In genomic region chr9:68530618-68531017, GRCh38 we compare ENCODE assay signal across 12 cellular contexts. TPM values are rescaled to one million over a fixed set of nuclear protein-coding genes. Genes with fewer than 3 reads are reported as not detected.
DNase-seq lines count a peak whose midpoint lies in the region; ATAC-seq, FAIRE-seq and TF ChIP-seq lines count a peak whose summit lies in the region.
"Had no signal": no experiment of that assay in that cellular context is flagged by ENCODE, and none has a peak within 500 bp of the region (broad histone marks: within the 10 kb centered on the region; RNA-seq: fewer than 3 reads in every experiment).

No MANE protein-coding gene starts in this region.

- H3K36me3 Mint-ChIP-seq in activated T-helper 17 cell treated with anti-CD3 and anti-CD28 coated beads, Interleukin-2, amount 50 U/mL, for 72 hours (ENCODE audit: low read depth) = no peaks in the 10 kb centered on the region

- peaks cover 0 to 3% of the 10 kb centered on the region in 2 donors for H3K4me1 ChIP-seq in small intestine (ENCODE audit: control insufficient read depth in 2 of 2, insufficient read depth in 1 of 2, low read depth in 1 of 2, low read length in 1 of 2)

- WGBS in small intestine, 3 donors = 15 to 36% (median 29%) methylated on average over 7 of the region's 7 CpGs

- peak overlapping the region; percentile 65 to 83 for H3K27ac ChIP-seq in coronary artery
- H3K27ac ChIP-seq in small intestine (ENCODE audit: low read depth in 1 of 2, low read length in 1 of 2) = no peak overlapping the region

- intact Hi-C loops in left colon (cut with DNase I, micrococcal nuclease) = no loop called here

- peaks cover 9% of the 10 kb centered on the region for H3K27me3 Mint-ChIP-seq in activated T-helper 17 cell treated with anti-CD3 and anti-CD28 coated beads, Interleukin-2, amount 50 U/mL, for 72 hours
- H3K27me3 Mint-ChIP-seq: effector memory CD8-positive, alpha-beta T cell had no signal

- H3K4me3 Mint-ChIP-seq in activated T-helper 17 cell treated with anti-CD3 and anti-CD28 coated beads, Interleukin-2, amount 50 U/mL, for 72 hours = no peak overlapping the region
- H3K4me3 Mint-ChIP-seq: activated B cell treated with CpG ODN at 0.5 μM for 24 hours; effector memory CD8-positive, alpha-beta T cell had no signal

- no peaks in the 10 kb centered on the region for H3K27me3 ChIP-seq in small intestine (ENCODE audit: control insufficient read depth in 2 of 2, insufficient read depth in 2 of 2, low read length in 2 of 2)

- DNase-seq in HuH-7 (ENCODE audit: low spot score) = peak; percentile 21
- DNase-seq in coronary artery (ENCODE audit: low spot score) = peak; percentile 94
- DNase-seq in left colon = peak; percentile 73 to 86
- peak; percentile 96 for DNase-seq in small intestine
- DNase-seq in activated T-cell treated with anti-CD3 and anti-CD28 coated beads for 4 hours = no peak
- DNase-seq: activated B cell treated with CpG ODN at 0.5 μM for 24 hours; DND-41; effector memory CD8-positive, alpha-beta T cell had no signal

- H3K9me3 ChIP-seq in small intestine (ENCODE audit: control insufficient read depth, low read depth) = no peaks in the 10 kb centered on the region

- FAIRE-seq in small intestine (lab: Jason Lieb, UNC) = no peak

- H3K9me3 Mint-ChIP-seq in activated T-helper 17 cell treated with anti-CD3 and anti-CD28 coated beads, Interleukin-2, amount 50 U/mL, for 72 hours = no peaks in the 10 kb centered on the region
- H3K9me3 Mint-ChIP-seq: activated B cell treated with CpG ODN at 0.5 μM for 24 hours; effector memory CD8-positive, alpha-beta T cell had no signal

- no peaks in the 10 kb centered on the region for H3K36me3 ChIP-seq in small intestine (ENCODE audit: control insufficient read depth in 2 of 2, insufficient read depth in 2 of 2, low read length in 2 of 2)

- H3K4me1 Mint-ChIP-seq in activated T-helper 17 cell treated with anti-CD3 and anti-CD28 coated beads, Interleukin-2, amount 50 U/mL, for 72 hours = no peaks in the 10 kb centered on the region
- H3K4me1 Mint-ChIP-seq: activated B cell treated with CpG ODN at 0.5 μM for 24 hours had no signal

- no peak for TF ChIP-seq CTCF in coronary artery (IDR thresholded peaks at IDR 0.05)

- peak; percentile 100 for ATAC-seq in left colon
- no peak for ATAC-seq in GM19463 (IDR thresholded peaks at IDR 0.05; ENCODE audit: unreplicated experiment)
- no peak for ATAC-seq in activated T-helper 17 cell treated with anti-CD3 and anti-CD28 coated beads, Interleukin-2, amount 50 U/mL, for 72 hours (replicated peaks)
- ATAC-seq: effector memory CD8-positive, alpha-beta T cell had no signal

- no peak overlapping the region for H3K27ac Mint-ChIP-seq in activated T-helper 17 cell treated with anti-CD3 and anti-CD28 coated beads, Interleukin-2, amount 50 U/mL, for 72 hours
- H3K27ac Mint-ChIP-seq: activated B cell treated with CpG ODN at 0.5 μM for 24 hours; effector memory CD8-positive, alpha-beta T cell had no signal

- H3K4me3 ChIP-seq in coronary artery (no peak overlapping the region), small intestine (ENCODE audit: low read depth in 1 of 2, low read length in 2 of 2) (no peak overlapping the region)
- H3K4me3 ChIP-seq: smooth muscle cell had no signal

RNA-seq across cellular contexts. Expression of gene TMEM252, which starts 10.1 kb away (rescaled TPM):
- total RNA-seq in left colon = under 1 TPM in 1 of 2 donors, not detected in 1; 0.89 TPM
- polyA plus RNA-seq in small intestine = under 1 TPM in 2 of 3 donors, not detected in 1; 0.10 to 0.89 TPM
- total RNA-seq in activated T-helper 17 cell treated with anti-CD3 and anti-CD28 coated beads, Interleukin-2, amount 50 U/mL, for 72 hours = not detected
- total RNA-seq: activated B cell treated with CpG ODN at 0.5 μM for 24 hours, M059J, smooth muscle cell had no signal
- polyA plus RNA-seq: smooth muscle cell had no signal

Comparison
In these comparisons a context has a peak if more than half of its experiments do, and no peak if none do; other contexts are left out.
1. H3K27ac ChIP-seq: peak in coronary artery (2 of 2); none in small intestine (0 of 2).